13 cellular contexts compared by ENCODE assay signal in genomic region chr7:120993575-120994191, GRCh38. TPM values are rescaled to one million over a fixed set of nuclear protein-coding genes. Genes with fewer than 3 reads are reported as not detected.
DNase-seq lines count a peak whose midpoint lies in the region; ATAC-seq and TF ChIP-seq lines count a peak whose summit lies in the region.
"Had no signal": no experiment of that assay in that cellular context is flagged by ENCODE, and none has a peak within 500 bp of the region (broad histone marks: within the 10 kb centered on the region; RNA-seq: fewer than 3 reads in every experiment).

No MANE protein-coding gene starts in this region.

- no peaks in the 10 kb centered on the region for H3K36me3 Mint-ChIP-seq in activated CD8-positive, alpha-beta T cell treated with anti-CD3 and anti-CD28 coated beads, Interleukin-2, amount 10 ng/mL, durations not matched to agents 7 days and 5 days (ENCODE audit: low read depth)
- H3K36me3 Mint-ChIP-seq: memory B cell had no signal

- CTCF ChIA-PET in activated CD8-positive, alpha-beta T cell treated with anti-CD3 and anti-CD28 coated beads, Interleukin-2, amount 10 ng/mL, durations not matched to agents 7 days and 5 days (lab: Charles Lee): no interaction called here

- no peak overlapping the region for H3K4me3 ChIP-seq in SJSA1
- H3K4me3 ChIP-seq in fibroblast of pulmonary artery (replicated peaks; ENCODE audit: low read depth, low read length): no peak overlapping the region
- peak overlapping the region; percentile 22 to 93 (median 41) for H3K4me3 ChIP-seq in skeletal muscle tissue (ENCODE audit: low read length in 3 of 3)
- H3K4me3 ChIP-seq: pancreas had no signal

- no peak for TF ChIP-seq CTCF in fibroblast of pulmonary artery (IDR thresholded peaks at IDR 0.05; ENCODE audit: low read length, missing control alignments)

- no peaks in the 10 kb centered on the region for H3K9me3 Mint-ChIP-seq in activated CD8-positive, alpha-beta T cell treated with anti-CD3 and anti-CD28 coated beads, Interleukin-2, amount 10 ng/mL, durations not matched to agents 7 days and 5 days (ENCODE audit: insufficient read depth)
- H3K9me3 Mint-ChIP-seq: activated CD4-positive, alpha-beta memory T cell treated with anti-CD3 and anti-CD28 coated beads, Interleukin-2, amount 10 ng/mL, durations not matched to agents 7 days and 5 days; memory B cell had no signal

- DNase-seq in ELR (ENCODE audit: low read depth) (peak; percentile 75), SJSA1 (ENCODE audit: low read depth in 1 of 2, low spot score in 2 of 2) (no peak), fibroblast of pulmonary artery (ENCODE audit: low read depth) (peak; percentile 56), iPS-NIHi11 (ENCODE audit: low spot score) (no peak), T-helper 2 cell (no peak)
- no peak for DNase-seq in activated CD8-positive, alpha-beta T cell treated with anti-CD3 and anti-CD28 coated beads, Interleukin-2, amount 10 ng/mL, durations not matched to agents 7 days and 5 days
- DNase-seq: activated CD4-positive, alpha-beta memory T cell treated with anti-CD3 and anti-CD28 coated beads, Interleukin-2, amount 10 ng/mL, durations not matched to agents 7 days and 5 days; C1 segment of cervical spinal cord; DMS79; pancreas had no signal

- H3K4me1 ChIP-seq in SJSA1 (replicated peaks) (peaks cover 49% of the 10 kb centered on the region), skeletal muscle tissue (ENCODE audit: control insufficient read depth in 3 of 3, insufficient read depth in 3 of 3, low read length in 3 of 3) (peaks cover 17 to 28% (median 25%) of the 10 kb centered on the region in 3 donors)

- no peak overlapping the region for H3K4me3 Mint-ChIP-seq in activated CD8-positive, alpha-beta T cell treated with anti-CD3 and anti-CD28 coated beads, Interleukin-2, amount 10 ng/mL, durations not matched to agents 7 days and 5 days
- H3K4me3 Mint-ChIP-seq: activated CD4-positive, alpha-beta memory T cell treated with anti-CD3 and anti-CD28 coated beads, Interleukin-2, amount 10 ng/mL, durations not matched to agents 7 days and 5 days; memory B cell had no signal

- H3K27me3 ChIP-seq in SJSA1 (replicated peaks) (no peaks in the 10 kb centered on the region), skeletal muscle tissue (ENCODE audit: control insufficient read depth in 3 of 3, insufficient read depth in 3 of 3, low read length in 3 of 3) (no peaks in the 10 kb centered on the region)

- 0 out of 2 replicates have a peak overlapping the region, but pooled peaks have one; percentile 90 for H3K27ac ChIP-seq in SJSA1
- H3K27ac ChIP-seq in skeletal muscle tissue (ENCODE audit: low read depth, low read length): peak overlapping the region; percentile 44
- H3K27ac ChIP-seq: pancreas had no signal

- peak overlapping the region in 2 of 3 donors; percentile 17 to 35 for H3K9ac ChIP-seq in skeletal muscle tissue (ENCODE audit: low read depth in 1 of 3, low read length in 3 of 3)

- H3K4me1 Mint-ChIP-seq in activated CD8-positive, alpha-beta T cell treated with anti-CD3 and anti-CD28 coated beads, Interleukin-2, amount 10 ng/mL, durations not matched to agents 7 days and 5 days (ENCODE audit: low read depth): peaks cover 11% of the 10 kb centered on the region

- H3K27me3 Mint-ChIP-seq in activated CD8-positive, alpha-beta T cell treated with anti-CD3 and anti-CD28 coated beads, Interleukin-2, amount 10 ng/mL, durations not matched to agents 7 days and 5 days (ENCODE audit: low read depth): peaks cover 38% of the 10 kb centered on the region

- no peak for ATAC-seq in GM18519 (IDR thresholded peaks at IDR 0.05; ENCODE audit: low FRiP score, unreplicated experiment)
- no peak for ATAC-seq in activated CD8-positive, alpha-beta T cell treated with anti-CD3 and anti-CD28 coated beads, Interleukin-2, amount 10 ng/mL, durations not matched to agents 7 days and 5 days
- ATAC-seq: pancreas had no signal

- POLR2A ChIA-PET in activated CD8-positive, alpha-beta T cell treated with anti-CD3 and anti-CD28 coated beads, Interleukin-2, amount 10 ng/mL, durations not matched to agents 7 days and 5 days (lab: Charles Lee): no interaction called here

- no peaks in the 10 kb centered on the region for H3K9me3 ChIP-seq in SJSA1 (replicated peaks)
- no peaks in the 10 kb centered on the region for H3K9me3 ChIP-seq in skeletal muscle tissue (ENCODE audit: control insufficient read depth in 3 of 3, low read length in 3 of 3)
- H3K9me3 ChIP-seq: pancreas had no signal

- H3K36me3 ChIP-seq in SJSA1: peaks cover 32% of the 10 kb centered on the region
- peaks cover 0 to 2% (median 0%) of the 10 kb centered on the region in 3 donors for H3K36me3 ChIP-seq in skeletal muscle tissue (ENCODE audit: control insufficient read depth in 3 of 3, insufficient read depth in 3 of 3, low read length in 3 of 3)
- H3K36me3 ChIP-seq: pancreas had no signal

- H3K27ac Mint-ChIP-seq in activated CD8-positive, alpha-beta T cell treated with anti-CD3 and anti-CD28 coated beads, Interleukin-2, amount 10 ng/mL, durations not matched to agents 7 days and 5 days: no peak overlapping the region
- H3K27ac Mint-ChIP-seq: activated CD4-positive, alpha-beta memory T cell treated with anti-CD3 and anti-CD28 coated beads, Interleukin-2, amount 10 ng/mL, durations not matched to agents 7 days and 5 days; memory B cell had no signal

RNA-seq across cellular contexts. Expression of gene CPED1, which starts 5.2 kb away (rescaled TPM):
- total RNA-seq in SJSA1 (2014; rRNA removed; shearing (Covaris generic)): 46.6 and 64.8 TPM in 2 replicates
- total RNA-seq in skeletal muscle tissue: 14.6 TPM
- not detected for total RNA-seq in activated CD8-positive, alpha-beta T cell treated with anti-CD3 and anti-CD28 coated beads, Interleukin-2, amount 10 ng/mL, durations not matched to agents 7 days and 5 days
- total RNA-seq: activated CD4-positive, alpha-beta memory T cell treated with anti-CD3 and anti-CD28 coated beads, Interleukin-2, amount 10 ng/mL, durations not matched to agents 7 days and 5 days had no signal

RNA-seq across cellular contexts. Expression of gene ING3, which starts 43.1 kb away (rescaled TPM):
- total RNA-seq in SJSA1 (2014; rRNA removed; shearing (Covaris generic)): 18.3 and 31.2 TPM in 2 replicates
- total RNA-seq in skeletal muscle tissue: 11.5 TPM
- total RNA-seq in activated CD8-positive, alpha-beta T cell treated with anti-CD3 and anti-CD28 coated beads, Interleukin-2, amount 10 ng/mL, durations not matched to agents 7 days and 5 days: 10 to 100 TPM; 19.0 to 20.0 TPM

Comparison
In these comparisons a context has a peak if more than half of its experiments do, and no peak if none do; other contexts are left out.
1. DNase-seq: peak in ELR (single experiment) and fibroblast of pulmonary artery (single experiment); none in SJSA1 (0 of 2), iPS-NIHi11 (single experiment), activated CD8-positive, alpha-beta T cell treated with anti-CD3 and anti-CD28 coated beads, Interleukin-2, amount 10 ng/mL, durations not matched to agents 7 days and 5 days (single experiment) and T-helper 2 cell (0 of 5).
2. H3K4me3 ChIP-seq: peak in skeletal muscle tissue (3 of 3); none in SJSA1 (single experiment) and fibroblast of pulmonary artery (single experiment).
3. RNA of gene CPED1, which starts 5.2 kb away (total RNA-seq): 46.6 to 64.8 TPM in SJSA1 and 14.6 TPM in skeletal muscle tissue (single experiment); not detected in activated CD8-positive, alpha-beta T cell treated with anti-CD3 and anti-CD28 coated beads, Interleukin-2, amount 10 ng/mL, durations not matched to agents 7 days and 5 days; every median in the first group is over 10 times any median in the second.